In genomic region chr1:228390649-228391048, GRCh38 we compare ENCODE assay signal across 13 cellular contexts. TPM values are rescaled to one million over a fixed set of nuclear protein-coding genes. Genes with fewer than 3 reads are reported as not detected.
DNase-seq lines count a peak whose midpoint lies in the region; ATAC-seq, FAIRE-seq and TF ChIP-seq lines count a peak whose summit lies in the region.
"Had no signal": no experiment of that assay in that cellular context is flagged by ENCODE, and none has a peak within 500 bp of the region (broad histone marks: within the 10 kb centered on the region; RNA-seq: fewer than 3 reads in every experiment).

No MANE protein-coding gene starts in this region.

- H3K36me3 Mint-ChIP-seq in activated T-helper 17 cell treated with anti-CD3 and anti-CD28 coated beads, Interleukin-2, amount 50 U/mL, for 72 hours (ENCODE audit: low read depth): peaks cover 30% of the 10 kb centered on the region

- H3K36me3 ChIP-seq in A673 (ENCODE audit: insufficient read depth, low read length, poor library complexity, severe bottlenecking): peaks cover 15% of the 10 kb centered on the region
- H3K36me3 ChIP-seq in left lung: peaks cover 0 to 43% of the 10 kb centered on the region in 2 donors
- H3K36me3 ChIP-seq in spleen: peaks cover 0 to 44% (median 23%) of the 10 kb centered on the region in 6 donors

- TF ChIP-seq CTCF in A673 (conservative IDR thresholded peaks at IDR 0.05; ENCODE audit: low read depth, low read length): no peak
- no peak for TF ChIP-seq CTCF in left lung (IDR thresholded peaks at IDR 0.05)
- TF ChIP-seq CTCF in spleen (IDR thresholded peaks at IDR 0.05 in 8 of 11, conservative IDR thresholded peaks at IDR 0.05 in 3 of 11): no peak

- H3K27me3 Mint-ChIP-seq in activated T-helper 17 cell treated with anti-CD3 and anti-CD28 coated beads, Interleukin-2, amount 50 U/mL, for 72 hours: no peaks in the 10 kb centered on the region

- H3K4me1 Mint-ChIP-seq in activated T-helper 17 cell treated with anti-CD3 and anti-CD28 coated beads, Interleukin-2, amount 50 U/mL, for 72 hours: no peaks in the 10 kb centered on the region

- no peaks in the 10 kb centered on the region for H3K9me3 ChIP-seq in A673 (ENCODE audit: low read depth, low read length, poor library complexity, severe bottlenecking)
- no peaks in the 10 kb centered on the region for H3K9me3 ChIP-seq in left lung
- H3K9me3 ChIP-seq in spleen: no peaks in the 10 kb centered on the region

- H3K27ac ChIP-seq in A673 (ENCODE audit: low read depth, low read length, poor library complexity, severe bottlenecking) (peak overlapping the region; percentile 84), left lung (no peak overlapping the region), spleen (no peak overlapping the region)

- WGBS in spleen, 5 donors: 87 to 93% (median 92%) methylated on average over 10 of the region's 10 CpGs

- peak overlapping the region; percentile 63 for H3K27ac Mint-ChIP-seq in activated T-helper 17 cell treated with anti-CD3 and anti-CD28 coated beads, Interleukin-2, amount 50 U/mL, for 72 hours
- H3K27ac Mint-ChIP-seq: HFFc6 had no signal

- intact Hi-C loops in A673 (cut with micrococcal nuclease; ENCODE audit: unreplicated experiment): no loop called here
- intact Hi-C loops in left lung (cut with DNase I): no loop called here
- intact Hi-C loops in spleen (cut with DNase I; ENCODE audit: low total_unique reads): no loop called here

- CTCF ChIA-PET in A673 (lab: Charles Lee): interaction anchor here (0.6 kb wide), 1 partner anchor 16 kb away, joined by 3 read pairs; no protein-coding TSS in a partner anchor

- H3K4me3 ChIP-seq in A673 (ENCODE audit: low read depth, low read length, poor library complexity, severe bottlenecking) (no peak overlapping the region), left lung (no peak overlapping the region), spleen (no peak overlapping the region)

- no peak overlapping the region for H3K4me3 Mint-ChIP-seq in activated T-helper 17 cell treated with anti-CD3 and anti-CD28 coated beads, Interleukin-2, amount 50 U/mL, for 72 hours
- H3K4me3 Mint-ChIP-seq: HFFc6 had no signal

- no peak for DNase-seq in A673 (ENCODE audit: low spot score)
- DNase-seq in left lung: peak; percentile 24 to 44
- peak; percentile 34 for DNase-seq in spleen
- no peak for DNase-seq in HT-29 (ENCODE audit: low spot score)
- DNase-seq in frontal cortex (ENCODE audit: low spot score in 2 of 2): no peak
- DNase-seq: DMS 273 treated with DMSO at 0.1 percent for 48 hours, HCEC 1CT, HFFc6 had no signal

- no peak for ATAC-seq in activated T-helper 17 cell treated with anti-CD3 and anti-CD28 coated beads, Interleukin-2, amount 50 U/mL, for 72 hours (replicated peaks)
- ATAC-seq in left lung (no peak), HG03457 (IDR thresholded peaks at IDR 0.05; ENCODE audit: unreplicated experiment) (no peak)

- peaks cover 33% of the 10 kb centered on the region for H3K4me1 ChIP-seq in A673 (ENCODE audit: insufficient read depth, low read length, poor library complexity, severe bottlenecking)
- peaks cover 0 to 2% of the 10 kb centered on the region in 2 donors for H3K4me1 ChIP-seq in left lung
- peaks cover 0 to 22% (median 8%) of the 10 kb centered on the region in 6 donors for H3K4me1 ChIP-seq in spleen

- TF ChIP-seq POLR2A in spleen (IDR thresholded peaks at IDR 0.05): no peak

- H3K27me3 ChIP-seq in A673 (replicated peaks; ENCODE audit: insufficient read depth, low read depth, low read length, poor library complexity) (no peaks in the 10 kb centered on the region), left lung (no peaks in the 10 kb centered on the region), spleen (replicated peaks in 1 of 7) (no peaks in the 10 kb centered on the region)

- POLR2A ChIA-PET in A673 (lab: Charles Lee; ENCODE audit: low non-redundant PET): no interaction called here

- no peak for FAIRE-seq in frontal cortex (lab: Jason Lieb, UNC)
- FAIRE-seq: A204.1 had no signal

- no TSS peak for BruUV-seq in A673 (replicated peaks; lab: Mats Ljungman, UMichigan)

- H3K9me3 Mint-ChIP-seq in activated T-helper 17 cell treated with anti-CD3 and anti-CD28 coated beads, Interleukin-2, amount 50 U/mL, for 72 hours: no peaks in the 10 kb centered on the region
- H3K9me3 Mint-ChIP-seq: HFFc6 had no signal

RNA-seq across cellular contexts. Expression of gene TRIM11, which starts 16.0 kb away (rescaled TPM):
- total RNA-seq in A673 (2021): 41.8 and 46.6 TPM in 2 replicates
- 10 to 100 TPM; 41.7 to 48.6 TPM for total RNA-seq in activated T-helper 17 cell treated with anti-CD3 and anti-CD28 coated beads, Interleukin-2, amount 50 U/mL, for 72 hours
- total RNA-seq in left lung: 10 to 100 TPM; 21.5 to 27.1 TPM
- total RNA-seq in spleen: 10 to 100 TPM; 33.4 to 49.4 (median 39.8) TPM
- 10 to 100 TPM; 14.1 to 26.8 (median 20.7) TPM for polyA plus RNA-seq in spleen
- total RNA-seq in HT-29 (2014; rRNA removed; shearing (Covaris generic)): 55.9 and 62.2 TPM in 2 replicates
- total RNA-seq in frontal cortex: 14.3 TPM

RNA-seq across cellular contexts. Expression of gene TRIM17, which starts 26.0 kb away (rescaled TPM):
- total RNA-seq in A673 (2021): 0.54 and 0.72 TPM in 2 replicates
- total RNA-seq in activated T-helper 17 cell treated with anti-CD3 and anti-CD28 coated beads, Interleukin-2, amount 50 U/mL, for 72 hours: 1 to 10 TPM; 1.7 to 1.9 TPM
- 1 to 10 TPM; 1.3 to 2.9 TPM for total RNA-seq in left lung
- 1 to 10 TPM; 3.5 to 7.1 (median 5.4) TPM for total RNA-seq in spleen
- 1 to 10 TPM in 1 of 3 donors, under 1 TPM in 2; 0.36 to 4.0 (median 0.96) TPM for polyA plus RNA-seq in spleen
- not detected in 2 replicates for total RNA-seq in HT-29 (2014; rRNA removed; shearing (Covaris generic))
- 1.6 TPM for total RNA-seq in frontal cortex
- total RNA-seq: Daoy, H4 had no signal

Comparison
In these comparisons a context has a peak if more than half of its experiments do, and no peak if none do; other contexts are left out.
1. DNase-seq: peak in left lung (2 of 2) and spleen (single experiment); none in A673 (single experiment), HT-29 (single experiment) and frontal cortex (0 of 2).